Comparison of ENCODE assay signal across 1 cellular context in genomic region chr9:28941856-28942255, GRCh38.
TF ChIP-seq lines count a peak whose summit lies in the region.

No MANE protein-coding gene starts in this region.

TF ChIP-seq in WTC11, 78 proteins besides CTCF, POLR2A, EP300 and RAD21 (continued from another document):
- TF ChIP-seq ZNF532 (CRISPR knock-in tag; IDR thresholded peaks at IDR 0.05; ENCODE audit: borderline replicate concordance) (no peak), ZNF512 (CRISPR knock-in tag; IDR thresholded peaks at IDR 0.05; ENCODE audit: borderline replicate concordance) (no peak)
